Comparison of ENCODE assay signal across 9 cellular contexts in the genomic region with DNA sequence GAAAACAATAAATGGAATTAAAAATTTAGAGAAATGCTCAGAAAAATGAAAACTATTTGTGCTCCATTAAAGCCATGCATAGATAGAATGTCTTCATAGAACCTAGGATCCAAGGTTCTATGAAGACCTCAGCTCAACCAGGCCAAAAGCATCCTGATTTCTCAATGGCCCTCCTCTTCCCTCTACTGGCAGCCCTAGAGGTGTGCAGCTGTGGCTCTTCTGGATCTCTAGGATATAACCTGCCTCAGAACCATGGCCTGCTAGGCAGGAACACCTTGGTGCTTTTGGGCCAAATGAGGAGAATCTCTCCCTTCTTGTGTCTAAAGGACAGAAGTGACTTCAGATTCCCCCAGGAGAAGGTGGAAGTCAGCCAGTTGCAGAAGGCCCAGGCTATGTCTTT. TPM values are rescaled to one million over a fixed set of nuclear protein-coding genes. Genes with fewer than 3 reads are reported as not detected.
DNase-seq lines count a peak whose midpoint lies in the region; ATAC-seq and TF ChIP-seq lines count a peak whose summit lies in the region.
"Had no signal": no experiment of that assay in that cellular context is flagged by ENCODE, and none has a peak within 500 bp of the region (broad histone marks: within the 10 kb centered on the region; RNA-seq: fewer than 3 reads in every experiment).

No MANE protein-coding gene starts in this region.

- H3K4me1 Mint-ChIP-seq in WTC11 = peaks cover 12% of the 10 kb centered on the region
- H3K4me1 Mint-ChIP-seq in stimulated activated memory B cell treated with anti-CD40 and anti-IgM and Interleukin-4, amounts not matched to agents 10 μg/mL and 1 μg/mL and 100 μg/mL, for 72 hours = no peaks in the 10 kb centered on the region

- H3K9me3 Mint-ChIP-seq in WTC11 = 0 out of 2 replicates have a peak, but pooled peaks cover 3% of the 10 kb centered on the region
- no peaks in the 10 kb centered on the region for H3K9me3 Mint-ChIP-seq in stimulated activated memory B cell treated with anti-CD40 and anti-IgM and Interleukin-4, amounts not matched to agents 10 μg/mL and 1 μg/mL and 100 μg/mL, for 72 hours

- peaks cover 5% of the 10 kb centered on the region for H3K27me3 Mint-ChIP-seq in WTC11 (ENCODE audit: low read depth)
- H3K27me3 Mint-ChIP-seq in stimulated activated memory B cell treated with anti-CD40 and anti-IgM and Interleukin-4, amounts not matched to agents 10 μg/mL and 1 μg/mL and 100 μg/mL, for 72 hours = peaks cover 35% of the 10 kb centered on the region

- H3K4me3 Mint-ChIP-seq in WTC11 = no peak overlapping the region
- H3K4me3 Mint-ChIP-seq in stimulated activated memory B cell treated with anti-CD40 and anti-IgM and Interleukin-4, amounts not matched to agents 10 μg/mL and 1 μg/mL and 100 μg/mL, for 72 hours = no peak overlapping the region

- in situ Hi-C loops in G401 (cut with HindIII; ENCODE audit: low sequenced_read_pairs) = no loop called here

- CTCF ChIA-PET in WTC11 (lab: Charles Lee) = interaction anchor here (0.6 to 3.9 kb wide), 25 partner anchors 8 to 335 kb away, joined by 3 to 34 read pairs (median 5); no protein-coding TSS in a partner anchor

- no peak overlapping the region for H3K27ac Mint-ChIP-seq in WTC11
- H3K27ac Mint-ChIP-seq in stimulated activated memory B cell treated with anti-CD40 and anti-IgM and Interleukin-4, amounts not matched to agents 10 μg/mL and 1 μg/mL and 100 μg/mL, for 72 hours = no peak overlapping the region

- peak; percentile 92 for ATAC-seq in GM21360 (IDR thresholded peaks at IDR 0.05; ENCODE audit: unreplicated experiment)
- ATAC-seq in HG03565 (IDR thresholded peaks at IDR 0.05; ENCODE audit: unreplicated experiment) = peak; percentile 83
- ATAC-seq in WTC11 = peak; percentile 97
- ATAC-seq in stimulated activated memory B cell treated with anti-CD40 and anti-IgM and Interleukin-4, amounts not matched to agents 10 μg/mL and 1 μg/mL and 100 μg/mL, for 72 hours = peak; percentile 74

- TF ChIP-seq CTCF in WTC11 (IDR thresholded peaks at IDR 0.05) = 0 out of 2 replicates have a peak, but pooled peaks have one; percentile 31

- H3K36me3 Mint-ChIP-seq in WTC11 = no peaks in the 10 kb centered on the region
- no peaks in the 10 kb centered on the region for H3K36me3 Mint-ChIP-seq in stimulated activated memory B cell treated with anti-CD40 and anti-IgM and Interleukin-4, amounts not matched to agents 10 μg/mL and 1 μg/mL and 100 μg/mL, for 72 hours

- POLR2A ChIA-PET in WTC11 (lab: Charles Lee) = no interaction called here

- peak; percentile 46 for DNase-seq in G401 (ENCODE audit: low spot score)
- DNase-seq in WTC11 (ENCODE audit: low spot score) = peak; percentile 25
- peak; percentile 54 for DNase-seq in glomerular visceral epithelial cell (ENCODE audit: extremely low spot score)
- DNase-seq in activated gamma-delta T cell (lab: John Stamatoyannopoulos, UW) = no peak
- DNase-seq in cerebellar nuclear complex (lab: John Stamatoyannopoulos, UW) = no peak

TF ChIP-seq in WTC11, 78 proteins besides CTCF, POLR2A, EP300 and RAD21:
- TF ChIP-seq NFATC4 (CRISPR knock-in tag; IDR thresholded peaks at IDR 0.05) (no peak), ZBTB21 (CRISPR knock-in tag; IDR thresholded peaks at IDR 0.05; ENCODE audit: borderline replicate concordance) (no peak), ZNF423 (CRISPR knock-in tag; IDR thresholded peaks at IDR 0.05) (no peak), FOXJ3 (CRISPR knock-in tag; IDR thresholded peaks at IDR 0.05; ENCODE audit: borderline replicate concordance) (no peak), NR3C1 (CRISPR knock-in tag; conservative IDR thresholded peaks at IDR 0.05; ENCODE audit: low read depth) (no peak), RORB (CRISPR knock-in tag; IDR thresholded peaks at IDR 0.05) (no peak), PRRX2 (CRISPR knock-in tag; IDR thresholded peaks at IDR 0.05) (no peak), SP1 (CRISPR knock-in tag; conservative IDR thresholded peaks at IDR 0.05) (no peak)
- TF ChIP-seq, protein P1, sequence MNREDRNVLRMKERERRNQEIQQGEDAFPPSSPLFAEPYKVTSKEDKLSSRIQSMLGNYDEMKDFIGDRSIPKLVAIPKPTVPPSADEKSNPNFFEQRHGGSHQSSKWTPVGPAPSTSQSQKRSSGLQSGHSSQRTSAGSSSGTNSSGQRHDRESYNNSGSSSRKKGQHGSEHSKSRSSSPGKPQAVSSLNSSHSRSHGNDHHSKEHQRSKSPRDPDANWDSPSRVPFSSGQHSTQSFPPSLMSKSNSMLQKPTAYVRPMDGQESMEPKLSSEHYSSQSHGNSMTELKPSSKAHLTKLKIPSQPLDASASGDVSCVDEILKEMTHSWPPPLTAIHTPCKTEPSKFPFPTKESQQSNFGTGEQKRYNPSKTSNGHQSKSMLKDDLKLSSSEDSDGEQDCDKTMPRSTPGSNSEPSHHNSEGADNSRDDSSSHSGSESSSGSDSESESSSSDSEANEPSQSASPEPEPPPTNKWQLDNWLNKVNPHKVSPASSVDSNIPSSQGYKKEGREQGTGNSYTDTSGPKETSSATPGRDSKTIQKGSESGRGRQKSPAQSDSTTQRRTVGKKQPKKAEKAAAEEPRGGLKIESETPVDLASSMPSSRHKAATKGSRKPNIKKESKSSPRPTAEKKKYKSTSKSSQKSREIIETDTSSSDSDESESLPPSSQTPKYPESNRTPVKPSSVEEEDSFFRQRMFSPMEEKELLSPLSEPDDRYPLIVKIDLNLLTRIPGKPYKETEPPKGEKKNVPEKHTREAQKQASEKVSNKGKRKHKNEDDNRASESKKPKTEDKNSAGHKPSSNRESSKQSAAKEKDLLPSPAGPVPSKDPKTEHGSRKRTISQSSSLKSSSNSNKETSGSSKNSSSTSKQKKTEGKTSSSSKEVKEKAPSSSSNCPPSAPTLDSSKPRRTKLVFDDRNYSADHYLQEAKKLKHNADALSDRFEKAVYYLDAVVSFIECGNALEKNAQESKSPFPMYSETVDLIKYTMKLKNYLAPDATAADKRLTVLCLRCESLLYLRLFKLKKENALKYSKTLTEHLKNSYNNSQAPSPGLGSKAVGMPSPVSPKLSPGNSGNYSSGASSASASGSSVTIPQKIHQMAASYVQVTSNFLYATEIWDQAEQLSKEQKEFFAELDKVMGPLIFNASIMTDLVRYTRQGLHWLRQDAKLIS (CRISPR knock-in tag; IDR thresholded peaks at IDR 0.05; ENCODE audit: borderline replicate concordance) = no peak
- TF ChIP-seq, protein P2, sequence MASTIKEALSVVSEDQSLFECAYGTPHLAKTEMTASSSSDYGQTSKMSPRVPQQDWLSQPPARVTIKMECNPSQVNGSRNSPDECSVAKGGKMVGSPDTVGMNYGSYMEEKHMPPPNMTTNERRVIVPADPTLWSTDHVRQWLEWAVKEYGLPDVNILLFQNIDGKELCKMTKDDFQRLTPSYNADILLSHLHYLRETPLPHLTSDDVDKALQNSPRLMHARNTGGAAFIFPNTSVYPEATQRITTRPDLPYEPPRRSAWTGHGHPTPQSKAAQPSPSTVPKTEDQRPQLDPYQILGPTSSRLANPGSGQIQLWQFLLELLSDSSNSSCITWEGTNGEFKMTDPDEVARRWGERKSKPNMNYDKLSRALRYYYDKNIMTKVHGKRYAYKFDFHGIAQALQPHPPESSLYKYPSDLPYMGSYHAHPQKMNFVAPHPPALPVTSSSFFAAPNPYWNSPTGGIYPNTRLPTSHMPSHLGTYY (CRISPR knock-in tag; IDR thresholded peaks at IDR 0.05) = no peak
- TF ChIP-seq, protein P3, sequence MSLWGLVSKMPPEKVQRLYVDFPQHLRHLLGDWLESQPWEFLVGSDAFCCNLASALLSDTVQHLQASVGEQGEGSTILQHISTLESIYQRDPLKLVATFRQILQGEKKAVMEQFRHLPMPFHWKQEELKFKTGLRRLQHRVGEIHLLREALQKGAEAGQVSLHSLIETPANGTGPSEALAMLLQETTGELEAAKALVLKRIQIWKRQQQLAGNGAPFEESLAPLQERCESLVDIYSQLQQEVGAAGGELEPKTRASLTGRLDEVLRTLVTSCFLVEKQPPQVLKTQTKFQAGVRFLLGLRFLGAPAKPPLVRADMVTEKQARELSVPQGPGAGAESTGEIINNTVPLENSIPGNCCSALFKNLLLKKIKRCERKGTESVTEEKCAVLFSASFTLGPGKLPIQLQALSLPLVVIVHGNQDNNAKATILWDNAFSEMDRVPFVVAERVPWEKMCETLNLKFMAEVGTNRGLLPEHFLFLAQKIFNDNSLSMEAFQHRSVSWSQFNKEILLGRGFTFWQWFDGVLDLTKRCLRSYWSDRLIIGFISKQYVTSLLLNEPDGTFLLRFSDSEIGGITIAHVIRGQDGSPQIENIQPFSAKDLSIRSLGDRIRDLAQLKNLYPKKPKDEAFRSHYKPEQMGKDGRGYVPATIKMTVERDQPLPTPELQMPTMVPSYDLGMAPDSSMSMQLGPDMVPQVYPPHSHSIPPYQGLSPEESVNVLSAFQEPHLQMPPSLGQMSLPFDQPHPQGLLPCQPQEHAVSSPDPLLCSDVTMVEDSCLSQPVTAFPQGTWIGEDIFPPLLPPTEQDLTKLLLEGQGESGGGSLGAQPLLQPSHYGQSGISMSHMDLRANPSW (CRISPR knock-in tag; conservative IDR thresholded peaks at IDR 0.05; ENCODE audit: low read depth) = no peak

RNA-seq across cellular contexts. Expression of a gene that starts 15.1 kb away (rescaled TPM):
- total RNA-seq in G401 (2014; rRNA removed; shearing (Covaris generic)) = not detected in 2 replicates
- not detected in 3 replicates for total RNA-seq in WTC11 (2021)
- total RNA-seq: skeletal muscle tissue had no signal

RNA-seq across cellular contexts. Expression of a gene that starts 26.8 kb away (rescaled TPM):
- not detected in 2 replicates for total RNA-seq in G401 (2014; rRNA removed; shearing (Covaris generic))
- 0.11 to 0.14 TPM in 2 of 3 replicates, not detected in the other for total RNA-seq in WTC11 (2021)
- total RNA-seq: skeletal muscle tissue had no signal

RNA-seq across cellular contexts. Expression of a gene that starts 46.4 kb away (rescaled TPM):
- not detected in 2 replicates for total RNA-seq in G401 (2014; rRNA removed; shearing (Covaris generic))
- total RNA-seq in WTC11 (2021) = not detected in 3 replicates
- total RNA-seq: skeletal muscle tissue had no signal

Comparison
In these comparisons a context has a peak if more than half of its experiments do, and no peak if none do; other contexts are left out.
1. DNase-seq: peak in G401 (single experiment), WTC11 (single experiment) and glomerular visceral epithelial cell (single experiment); none in activated gamma-delta T cell (single experiment) and cerebellar nuclear complex (0 of 2).
2. Peak in every context shown above with its lines, with median percentiles within 50 percentile points of each other: ATAC-seq.